Comparison of ENCODE assay signal across 25 cellular contexts in genomic region chr19:30344446-30345425, GRCh38. TPM values are rescaled to one million over a fixed set of nuclear protein-coding genes. Genes with fewer than 3 reads are reported as not detected.
DNase-seq lines count a peak whose midpoint lies in the region; ATAC-seq and TF ChIP-seq lines count a peak whose summit lies in the region.
"Had no signal": no experiment of that assay in that cellular context is flagged by ENCODE, and none has a peak within 500 bp of the region (broad histone marks: within the 10 kb centered on the region; RNA-seq: fewer than 3 reads in every experiment).

No MANE protein-coding gene starts in this region.

- no peaks in the 10 kb centered on the region for H3K9me3 Mint-ChIP-seq in progenitor cell of endocrine pancreas (ENCODE audit: low read depth)
- no peaks in the 10 kb centered on the region for H3K9me3 Mint-ChIP-seq in nephron progenitor cell
- H3K9me3 Mint-ChIP-seq: effector memory CD8-positive, alpha-beta T cell; nephron had no signal

- DNase-seq in BE2C: peak; percentile 32
- DNase-seq in M059J (ENCODE audit: low read depth): peak; percentile 5
- peak in 10 of 61 donors; percentile 9 to 54 (median 34) for DNase-seq in caudate nucleus (lab: John Stamatoyannopoulos, UW)
- no peak for DNase-seq in progenitor cell of endocrine pancreas (ENCODE audit: low spot score, unreplicated experiment)
- DNase-seq in T-helper 17 cell: no peak
- DNase-seq in middle frontal gyrus (ENCODE audit: extremely low spot score, low spot score): no peak
- no peak for DNase-seq in NCI-H1436 (lab: John Stamatoyannopoulos, UW)
- no peak for DNase-seq in nephron progenitor cell
- DNase-seq: activated CD4-positive, alpha-beta T cell treated with anti-CD3 and anti-CD28 coated beads for 36 hours; activated CD8-positive, alpha-beta memory T cell treated with anti-CD3 and anti-CD28 coated beads, Interleukin-2, amount 10 ng/mL, durations not matched to agents 7 days and 5 days; DMS79 treated with DMSO at 0.1 percent for 48 hours; effector memory CD8-positive, alpha-beta T cell; glutamatergic neuron; left cardiac atrium; NCI-H1092; NCI-H2081; stimulated activated CD4-positive, alpha-beta T cell treated with anti-CD3 and anti-CD28 coated beads, Interleukin-1b, Interleukin-23, amount 100 ng/mL, for 48 hours; stimulated activated naive B cell treated with anti-CD40 and anti-IgM and Interleukin-4, amounts not matched to agents 10 μg/mL and 1 μg/mL and 100 μg/mL, for 72 hours; thyroid gland had no signal

- no peaks in the 10 kb centered on the region for H3K4me1 Mint-ChIP-seq in progenitor cell of endocrine pancreas (ENCODE audit: low read depth)
- H3K4me1 Mint-ChIP-seq in T-helper 17 cell: no peaks in the 10 kb centered on the region
- peaks cover 20% of the 10 kb centered on the region for H3K4me1 Mint-ChIP-seq in nephron progenitor cell
- H3K4me1 Mint-ChIP-seq: activated CD4-positive, alpha-beta T cell treated with anti-CD3 and anti-CD28 coated beads for 36 hours; activated CD8-positive, alpha-beta memory T cell treated with anti-CD3 and anti-CD28 coated beads, Interleukin-2, amount 10 ng/mL, durations not matched to agents 7 days and 5 days; stimulated activated naive B cell treated with anti-CD40 and anti-IgM and Interleukin-4, amounts not matched to agents 10 μg/mL and 1 μg/mL and 100 μg/mL, for 72 hours had no signal

- no peaks in the 10 kb centered on the region for H3K27me3 ChIP-seq in BE2C
- H3K27me3 ChIP-seq: thyroid gland had no signal

- H3K27ac Mint-ChIP-seq in progenitor cell of endocrine pancreas: peak overlapping the region; percentile 16
- no peak overlapping the region for H3K27ac Mint-ChIP-seq in T-helper 17 cell
- H3K27ac Mint-ChIP-seq in nephron progenitor cell: no peak overlapping the region
- H3K27ac Mint-ChIP-seq: activated CD4-positive, alpha-beta T cell treated with anti-CD3 and anti-CD28 coated beads for 36 hours; activated CD8-positive, alpha-beta memory T cell treated with anti-CD3 and anti-CD28 coated beads, Interleukin-2, amount 10 ng/mL, durations not matched to agents 7 days and 5 days; activated naive CD8-positive, alpha-beta T cell; effector memory CD8-positive, alpha-beta T cell; nephron; stimulated activated naive B cell treated with anti-CD40 and anti-IgM and Interleukin-4, amounts not matched to agents 10 μg/mL and 1 μg/mL and 100 μg/mL, for 72 hours had no signal

- H3K27me3 Mint-ChIP-seq in progenitor cell of endocrine pancreas: no peaks in the 10 kb centered on the region
- H3K27me3 Mint-ChIP-seq in T-helper 17 cell: peaks cover 1% of the 10 kb centered on the region
- peaks cover 23% of the 10 kb centered on the region for H3K27me3 Mint-ChIP-seq in nephron progenitor cell (ENCODE audit: low read depth, poor library complexity)
- H3K27me3 Mint-ChIP-seq: activated CD4-positive, alpha-beta T cell treated with anti-CD3 and anti-CD28 coated beads for 36 hours; activated CD8-positive, alpha-beta memory T cell treated with anti-CD3 and anti-CD28 coated beads, Interleukin-2, amount 10 ng/mL, durations not matched to agents 7 days and 5 days; effector memory CD8-positive, alpha-beta T cell; stimulated activated naive B cell treated with anti-CD40 and anti-IgM and Interleukin-4, amounts not matched to agents 10 μg/mL and 1 μg/mL and 100 μg/mL, for 72 hours had no signal

- H3K4me1 ChIP-seq in BE2C: peaks cover 19% of the 10 kb centered on the region
- H3K4me1 ChIP-seq: esophagus muscularis mucosa had no signal

- H3K9me3 ChIP-seq in BE2C: no peaks in the 10 kb centered on the region
- H3K9me3 ChIP-seq in T-helper 17 cell (ENCODE audit: control insufficient read depth, low read length, poor library complexity, severe bottlenecking): no peaks in the 10 kb centered on the region
- H3K9me3 ChIP-seq: esophagus muscularis mucosa, thyroid gland had no signal

- no peaks in the 10 kb centered on the region for H3K36me3 Mint-ChIP-seq in progenitor cell of endocrine pancreas (ENCODE audit: insufficient read depth)
- H3K36me3 Mint-ChIP-seq in T-helper 17 cell (ENCODE audit: low read depth): no peaks in the 10 kb centered on the region
- no peaks in the 10 kb centered on the region for H3K36me3 Mint-ChIP-seq in nephron progenitor cell (ENCODE audit: low read depth)
- H3K36me3 Mint-ChIP-seq: activated CD8-positive, alpha-beta memory T cell treated with anti-CD3 and anti-CD28 coated beads, Interleukin-2, amount 10 ng/mL, durations not matched to agents 7 days and 5 days; activated naive CD8-positive, alpha-beta T cell; stimulated activated naive B cell treated with anti-CD40 and anti-IgM and Interleukin-4, amounts not matched to agents 10 μg/mL and 1 μg/mL and 100 μg/mL, for 72 hours had no signal

- H3K4me3 ChIP-seq in BE2C (ENCODE audit: low read depth, low read length): no peak overlapping the region
- H3K4me3 ChIP-seq: esophagus muscularis mucosa, thyroid gland had no signal

- no peaks in the 10 kb centered on the region for H3K36me3 ChIP-seq in BE2C
- H3K36me3 ChIP-seq: esophagus muscularis mucosa, thyroid gland had no signal

- H3K27ac ChIP-seq in caudate nucleus (ENCODE audit: low read depth, low read length): peak overlapping the region; percentile 18
- H3K27ac ChIP-seq: esophagus muscularis mucosa, HL-60, thyroid gland had no signal

- TF ChIP-seq CTCF in BE2C (IDR thresholded peaks at IDR 0.05; ENCODE audit: low read depth, low read length) (peak; percentile 33), progenitor cell of endocrine pancreas (IDR thresholded peaks at IDR 0.05; ENCODE audit: unreplicated experiment) (no peak), nephron progenitor cell (IDR thresholded peaks at IDR 0.05) (no peak)

- no peak for ATAC-seq in T-helper 17 cell
- ATAC-seq: activated CD4-positive, alpha-beta T cell treated with anti-CD3 and anti-CD28 coated beads for 36 hours; activated CD8-positive, alpha-beta memory T cell treated with anti-CD3 and anti-CD28 coated beads, Interleukin-2, amount 10 ng/mL, durations not matched to agents 7 days and 5 days; effector memory CD8-positive, alpha-beta T cell; left cardiac atrium; stimulated activated naive B cell treated with anti-CD40 and anti-IgM and Interleukin-4, amounts not matched to agents 10 μg/mL and 1 μg/mL and 100 μg/mL, for 72 hours had no signal

- H3K4me3 Mint-ChIP-seq in progenitor cell of endocrine pancreas (ENCODE audit: low read depth): no peak overlapping the region
- H3K4me3 Mint-ChIP-seq in T-helper 17 cell: no peak overlapping the region
- H3K4me3 Mint-ChIP-seq in nephron progenitor cell: no peak overlapping the region
- H3K4me3 Mint-ChIP-seq: activated CD4-positive, alpha-beta T cell treated with anti-CD3 and anti-CD28 coated beads for 36 hours; activated CD8-positive, alpha-beta memory T cell treated with anti-CD3 and anti-CD28 coated beads, Interleukin-2, amount 10 ng/mL, durations not matched to agents 7 days and 5 days; activated naive CD8-positive, alpha-beta T cell; effector memory CD8-positive, alpha-beta T cell; nephron; stimulated activated naive B cell treated with anti-CD40 and anti-IgM and Interleukin-4, amounts not matched to agents 10 μg/mL and 1 μg/mL and 100 μg/mL, for 72 hours had no signal

RNA-seq across cellular contexts. Expression of gene ZNF536, which starts 27.4 kb away (rescaled TPM):
- 14.6 TPM for polyA plus RNA-seq in BE2C (2012; ENCODE audit: insufficient read depth, insufficient read length, low read depth)
- not detected in 2 replicates for total RNA-seq in M059J (2014; rRNA removed; shearing (Covaris generic))
- total RNA-seq in progenitor cell of endocrine pancreas (2.0 TPM in 2 replicates), T-helper 17 cell (not detected)
- total RNA-seq: activated CD4-positive, alpha-beta T cell treated with anti-CD3 and anti-CD28 coated beads for 36 hours; activated CD8-positive, alpha-beta memory T cell treated with anti-CD3 and anti-CD28 coated beads, Interleukin-2, amount 10 ng/mL, durations not matched to agents 7 days and 5 days; chondrocyte; NCI-H460 had no signal

Comparison
In these comparisons a context has a peak if more than half of its experiments do, and no peak if none do; other contexts are left out.
1. DNase-seq: peak in BE2C (single experiment) and M059J (single experiment); none in progenitor cell of endocrine pancreas (single experiment), T-helper 17 cell (0 of 3), middle frontal gyrus (single experiment), NCI-H1436 (single experiment) and nephron progenitor cell (single experiment).